1 cellular context compared by ENCODE assay signal in the genomic region with DNA sequence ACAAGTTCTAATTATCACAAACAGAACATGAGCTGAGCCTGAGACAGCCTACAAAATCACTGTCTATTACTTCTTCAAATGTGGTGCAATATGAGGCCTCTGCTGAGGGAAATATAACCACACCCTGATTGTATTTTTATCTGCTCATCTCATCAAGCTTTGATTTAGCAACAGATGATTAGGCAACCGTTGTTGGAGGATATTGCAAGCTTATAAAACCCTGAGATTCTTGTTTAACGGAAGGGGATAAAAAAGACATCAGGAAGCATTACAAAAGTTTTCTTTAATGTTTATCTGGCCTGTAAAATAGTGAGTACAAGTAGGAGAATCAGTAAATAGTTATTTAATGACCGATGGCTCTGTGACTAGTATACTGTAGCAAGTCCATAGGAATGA.
TF ChIP-seq lines count a peak whose summit lies in the region.

No MANE protein-coding gene starts in this region.

TF ChIP-seq in K562, 482 proteins besides CTCF, POLR2A, EP300 and RAD21 (continued from another document):
- TF ChIP-seq ATF6 (CRISPR knock-in tag; IDR thresholded peaks at IDR 0.05) = no peak
- TF ChIP-seq TAF7 (tag; IDR thresholded peaks at IDR 0.05) = no peak
